Comparison of ENCODE assay signal across 8 cellular contexts in genomic region chr17:2090804-2091534, GRCh38. TPM values are rescaled to one million over a fixed set of nuclear protein-coding genes. Genes with fewer than 3 reads are reported as not detected.
DNase-seq lines count a peak whose midpoint lies in the region; ATAC-seq and TF ChIP-seq lines count a peak whose summit lies in the region.

No MANE protein-coding gene starts in this region.

- no peaks in the 10 kb centered on the region for H3K27me3 ChIP-seq in CD4-positive, alpha-beta memory T cell (ENCODE audit: insufficient read depth, low read length)

- peak overlapping the region in 6 of 7 donors; percentile 62 to 97 (median 95) for H3K27ac Mint-ChIP-seq in CD4-positive, alpha-beta memory T cell

- H3K36me3 ChIP-seq in CD4-positive, alpha-beta memory T cell (ENCODE audit: insufficient read depth, low read length) = no peaks in the 10 kb centered on the region

- CTCF ChIA-PET in CD4-positive, alpha-beta memory T cell (lab: Charles Lee; ENCODE audit: partially characterized antibody) = interaction anchor here (0.9 to 4.0 kb wide), 6 partner anchors 8 to 209 kb away, joined by 3 to 42 read pairs (median 6); partner anchors contain the start of gene HIC1
- CTCF ChIA-PET in GM10248 (lab: Yijun Ruan, JAX) = interaction anchor here (0.9 to 12.7 kb wide), 14 partner anchors 10 to 163 kb away, joined by 3 to 188 read pairs (median 5); partner anchors contain the start of gene HIC1

- no peak for TF ChIP-seq CTCF in GM10248 (IDR thresholded peaks at IDR 0.05; ENCODE audit: control extremely low read depth, extremely low read depth, low read depth, missing control alignments)

- peak overlapping the region; percentile 58 for H3K27ac ChIP-seq in CD4-positive, alpha-beta memory T cell (ENCODE audit: low read depth, low read length)

- H3K27me3 Mint-ChIP-seq in CD4-positive, alpha-beta memory T cell = no peaks in the 10 kb centered on the region

- peak overlapping the region; percentile 90 to 100 (median 94) for H3K4me3 Mint-ChIP-seq in CD4-positive, alpha-beta memory T cell

- peaks cover 0 to 1% (median 0%) of the 10 kb centered on the region in 8 donors for H3K9me3 Mint-ChIP-seq in CD4-positive, alpha-beta memory T cell

- peaks cover 3 to 9% of the 10 kb centered on the region in 2 donors for H3K36me3 Mint-ChIP-seq in CD4-positive, alpha-beta memory T cell

- POLR2A ChIA-PET in CD4-positive, alpha-beta memory T cell (lab: Charles Lee; ENCODE audit: partially characterized antibody) = interaction anchor here (1.0 to 3.2 kb wide), 9 partner anchors 11 to 212 kb away, joined by 3 to 26 read pairs (median 6); partner anchors contain the start of genes HIC1, SMG6 and SRR
- POLR2A ChIA-PET in GM10248 (lab: Yijun Ruan, JAX) = interaction anchor here (0.6 to 1.5 kb wide), 2 partner anchors 36 to 169 kb away, joined by 3 to 4 read pairs; partner anchors contain the start of gene HIC1

- H3K4me1 Mint-ChIP-seq in CD4-positive, alpha-beta memory T cell = peaks cover 38 to 62% (median 51%) of the 10 kb centered on the region in 4 donors

- no peak for DNase-seq in CD4-positive, alpha-beta memory T cell
- DNase-seq in M059J (ENCODE audit: low read depth) (peak; percentile 92), cerebellum (ENCODE audit: low spot score) (peak; percentile 50), lung microvascular endothelial cell (ENCODE audit: low read depth in 2 of 2) (peak; percentile 59 to 96), HUDEP-2 (lab: John Stamatoyannopoulos, UW; ENCODE audit: unreplicated experiment in 76 of 76) (no peak), GM10248 (ENCODE audit: extremely low spot score) (no peak)

- no peaks in the 10 kb centered on the region for H3K9me3 ChIP-seq in CD4-positive, alpha-beta memory T cell (ENCODE audit: control insufficient read depth in 1 of 2, low read length in 2 of 2)

- ATAC-seq in GM19351 (IDR thresholded peaks at IDR 0.05; ENCODE audit: unreplicated experiment) (no peak), HG02970 (IDR thresholded peaks at IDR 0.05; ENCODE audit: low FRiP score, unreplicated experiment) (no peak)

- H3K4me3 ChIP-seq in CD4-positive, alpha-beta memory T cell (ENCODE audit: low read length in 2 of 2) = no peak overlapping the region

- intact Hi-C loops in CD4-positive, alpha-beta memory T cell (cut with micrococcal nuclease) = no loop called here

- H3K4me1 ChIP-seq in CD4-positive, alpha-beta memory T cell (ENCODE audit: insufficient read depth, low read length) = peaks cover 50% of the 10 kb centered on the region

RNA-seq across cellular contexts. Expression of gene HIC1, which starts 36.1 kb away (rescaled TPM):
- 1 to 10 TPM; 4.9 to 5.2 TPM for total RNA-seq in CD4-positive, alpha-beta memory T cell
- 1 to 10 TPM in 1 of 2 donors, under 1 TPM in 1; 0.39 to 1.6 TPM for polyA plus RNA-seq in CD4-positive, alpha-beta memory T cell
- 2.2 and 3.7 TPM in 2 replicates for total RNA-seq in M059J (2014; rRNA removed; shearing (Covaris generic))
- 9.1 TPM for total RNA-seq in cerebellum
- total RNA-seq in lung microvascular endothelial cell = 32.0 and 50.4 TPM in 2 replicates

RNA-seq across cellular contexts. Expression of gene OVCA2, which starts 49.1 kb away (rescaled TPM):
- 10 to 100 TPM; 27.9 to 36.7 TPM for total RNA-seq in CD4-positive, alpha-beta memory T cell
- polyA plus RNA-seq in CD4-positive, alpha-beta memory T cell = 10 to 100 TPM; 49.6 to 90.3 TPM
- 18.9 and 24.0 TPM in 2 replicates for total RNA-seq in M059J (2014; rRNA removed; shearing (Covaris generic))
- total RNA-seq in cerebellum (9.4 TPM), lung microvascular endothelial cell (48.2 and 49.5 TPM in 2 replicates)

Comparison
In these comparisons a context has a peak if more than half of its experiments do, and no peak if none do; other contexts are left out.
1. DNase-seq: peak in M059J (single experiment), cerebellum (single experiment) and lung microvascular endothelial cell (2 of 2); none in CD4-positive, alpha-beta memory T cell (0 of 5), HUDEP-2 (0 of 76) and GM10248 (single experiment).